In genomic region chr9:106872641-106873040, GRCh38 we compare ENCODE assay signal across 25 cellular contexts. TPM values are rescaled to one million over a fixed set of nuclear protein-coding genes. Genes with fewer than 3 reads are reported as not detected.
"Had no signal": no experiment of that assay in that cellular context is flagged by ENCODE, and none has a peak within 500 bp of the region (broad histone marks: within the 10 kb centered on the region; RNA-seq: fewer than 3 reads in every experiment).

No MANE protein-coding gene starts in this region.

- H3K27me3 Mint-ChIP-seq: activated CD4-positive, alpha-beta T cell treated with anti-CD3 and anti-CD28 coated beads for 36 hours; activated CD8-positive, alpha-beta memory T cell treated with anti-CD3 and anti-CD28 coated beads, Interleukin-2, amount 10 ng/mL, durations not matched to agents 7 days and 5 days had no signal

- H3K4me3 Mint-ChIP-seq: activated CD4-positive, alpha-beta T cell treated with anti-CD3 and anti-CD28 coated beads for 36 hours; activated CD8-positive, alpha-beta memory T cell treated with anti-CD3 and anti-CD28 coated beads, Interleukin-2, amount 10 ng/mL, durations not matched to agents 7 days and 5 days; activated CD8-positive, alpha-beta T cell treated with anti-CD3 and anti-CD28 coated beads, Interleukin-2, amount 10 ng/mL, durations not matched to agents 7 days and 5 days; activated naive CD4-positive, alpha-beta T cell treated with anti-CD3 and anti-CD28 coated beads, Interleukin-2, amount 50 U/mL, for 24 hours; activated naive CD8-positive, alpha-beta T cell treated with anti-CD3 and anti-CD28 coated beads, Interleukin-2, amount 50 U/mL, for 24 hours; endodermal cell; memory B cell; natural killer cell; neural progenitor cell had no signal

- ATAC-seq: activated CD4-positive, alpha-beta T cell treated with anti-CD3 and anti-CD28 coated beads for 36 hours; activated CD8-positive, alpha-beta memory T cell treated with anti-CD3 and anti-CD28 coated beads, Interleukin-2, amount 10 ng/mL, durations not matched to agents 7 days and 5 days; activated CD8-positive, alpha-beta T cell treated with anti-CD3 and anti-CD28 coated beads, Interleukin-2, amount 10 ng/mL, durations not matched to agents 7 days and 5 days; activated naive CD8-positive, alpha-beta T cell treated with anti-CD3 and anti-CD28 coated beads, Interleukin-2, amount 50 U/mL, for 24 hours; esophagus mucosa; gastroesophageal sphincter; natural killer cell; right cardiac atrium had no signal

- DNase-seq: activated CD4-positive, alpha-beta T cell treated with anti-CD3 and anti-CD28 coated beads for 36 hours; activated CD4-positive, CD25-positive, alpha-beta regulatory T cell; activated CD8-positive, alpha-beta memory T cell treated with anti-CD3 and anti-CD28 coated beads, Interleukin-2, amount 10 ng/mL, durations not matched to agents 7 days and 5 days; activated CD8-positive, alpha-beta T cell treated with anti-CD3 and anti-CD28 coated beads, Interleukin-2, amount 10 ng/mL, durations not matched to agents 7 days and 5 days; activated naive CD8-positive, alpha-beta T cell treated with anti-CD3 and anti-CD28 coated beads, Interleukin-2, amount 50 U/mL, for 24 hours; activated T-cell treated with anti-CD3 and anti-CD28 coated beads, Interleukin-2, amount 50 U/mL, for 48 hours; amygdala; central memory CD4-positive, alpha-beta T cell; endodermal cell; head of caudate nucleus; hippocampal formation; natural killer cell; right cardiac atrium; spleen; stimulated activated naive CD4-positive, alpha-beta T cell; testis; transverse colon had no signal

- H3K36me3 Mint-ChIP-seq: activated CD8-positive, alpha-beta memory T cell treated with anti-CD3 and anti-CD28 coated beads, Interleukin-2, amount 10 ng/mL, durations not matched to agents 7 days and 5 days; activated naive CD4-positive, alpha-beta T cell treated with anti-CD3 and anti-CD28 coated beads, Interleukin-2, amount 50 U/mL, for 24 hours; memory B cell; natural killer cell had no signal

- H3K36me3 ChIP-seq: breast epithelium, gastroesophageal sphincter, spleen, transverse colon had no signal

- H3K4me1 Mint-ChIP-seq: activated CD4-positive, alpha-beta T cell treated with anti-CD3 and anti-CD28 coated beads for 36 hours; activated CD8-positive, alpha-beta memory T cell treated with anti-CD3 and anti-CD28 coated beads, Interleukin-2, amount 10 ng/mL, durations not matched to agents 7 days and 5 days; activated naive CD4-positive, alpha-beta T cell treated with anti-CD3 and anti-CD28 coated beads, Interleukin-2, amount 50 U/mL, for 24 hours; activated naive CD8-positive, alpha-beta T cell treated with anti-CD3 and anti-CD28 coated beads, Interleukin-2, amount 50 U/mL, for 24 hours; memory B cell; natural killer cell; neural progenitor cell had no signal

- H3K9ac ChIP-seq: neural progenitor cell had no signal

- H3K27me3 ChIP-seq: breast epithelium, gastroesophageal sphincter, neural progenitor cell, spleen, testis, transverse colon had no signal

- H2AFZ ChIP-seq: neural progenitor cell had no signal

- FAIRE-seq: urothelium cell line had no signal

- H3K9me3 ChIP-seq: breast epithelium, gastroesophageal sphincter, spleen, testis, transverse colon had no signal

- H3K4me3 ChIP-seq: breast epithelium, gastroesophageal sphincter, neural progenitor cell, spleen, testis, transverse colon had no signal

- H3K4me2 ChIP-seq: neural progenitor cell had no signal

- H3K9me3 Mint-ChIP-seq: activated naive CD4-positive, alpha-beta T cell treated with anti-CD3 and anti-CD28 coated beads, Interleukin-2, amount 50 U/mL, for 24 hours; activated T-helper 2 cell treated with anti-CD3 and anti-CD28 coated beads, Interferon-gamma antibody, Interleukin-2, Interleukin-4, amounts not matched to agents 10 μg/mL and 5 μg/mL and 100 μg/mL, durations not matched to agents 14 hours and 24 hours and 36 hours; endodermal cell; memory B cell had no signal

- H3K27ac Mint-ChIP-seq: activated CD4-positive, alpha-beta T cell treated with anti-CD3 and anti-CD28 coated beads for 36 hours; activated CD8-positive, alpha-beta memory T cell treated with anti-CD3 and anti-CD28 coated beads, Interleukin-2, amount 10 ng/mL, durations not matched to agents 7 days and 5 days; activated CD8-positive, alpha-beta T cell treated with anti-CD3 and anti-CD28 coated beads, Interleukin-2, amount 10 ng/mL, durations not matched to agents 7 days and 5 days; activated naive CD4-positive, alpha-beta T cell treated with anti-CD3 and anti-CD28 coated beads, Interleukin-2, amount 50 U/mL, for 24 hours; activated naive CD8-positive, alpha-beta T cell treated with anti-CD3 and anti-CD28 coated beads, Interleukin-2, amount 50 U/mL, for 24 hours; activated T-helper 2 cell treated with anti-CD3 and anti-CD28 coated beads, Interferon-gamma antibody, Interleukin-2, Interleukin-4, amounts not matched to agents 10 μg/mL and 5 μg/mL and 100 μg/mL, durations not matched to agents 14 hours and 24 hours and 36 hours; endodermal cell; memory B cell; natural killer cell; neural progenitor cell had no signal

- H3K27ac ChIP-seq: testis, transverse colon had no signal

RNA-seq across cellular contexts. Expression of gene ZNF462, which starts 9.7 kb away (rescaled TPM):
- total RNA-seq: activated CD8-positive, alpha-beta T cell treated with anti-CD3 and anti-CD28 coated beads, Interleukin-2, amount 10 ng/mL, durations not matched to agents 7 days and 5 days had no signal
